ENCODE assay signal across 30 cellular contexts in the genomic region with DNA sequence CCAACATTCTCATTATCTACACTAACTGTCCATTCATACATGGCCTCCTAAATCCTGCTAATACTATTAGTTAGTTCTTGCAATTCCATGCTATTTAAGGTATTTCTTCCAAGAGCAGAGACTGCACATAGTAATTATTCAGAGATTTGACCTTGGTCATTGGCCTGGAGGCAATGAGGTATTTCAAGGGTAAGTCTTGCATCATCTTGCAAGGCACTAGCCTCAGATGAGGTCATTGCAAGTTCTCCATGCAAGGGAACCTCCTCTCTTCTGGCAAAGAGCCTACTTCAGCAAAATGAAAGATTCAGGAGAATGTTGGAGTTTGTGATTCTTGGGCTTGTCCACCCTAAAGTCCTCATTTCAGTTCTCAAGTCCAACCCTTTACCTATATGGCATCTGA. TPM values are rescaled to one million over a fixed set of nuclear protein-coding genes. Genes with fewer than 3 reads are reported as not detected.
DNase-seq lines count a peak whose midpoint lies in the region; TF ChIP-seq lines count a peak whose summit lies in the region.
"Had no signal": no experiment of that assay in that cellular context is flagged by ENCODE, and none has a peak within 500 bp of the region (broad histone marks: within the 10 kb centered on the region; RNA-seq: fewer than 3 reads in every experiment).

No MANE protein-coding gene starts in this region.

- no peak for TF ChIP-seq POLR2A in adrenal gland (IDR thresholded peaks at IDR 0.05)

- no peak overlapping the region for H3K4me3 ChIP-seq in adrenal gland
- H3K4me3 ChIP-seq: body of pancreas, coronary artery, esophagus squamous epithelium, GM23338, heart right ventricle, Peyer's patch, SJSA1, testis, uterus had no signal

- no peak overlapping the region for H3K27ac ChIP-seq in adrenal gland
- H3K27ac ChIP-seq: body of pancreas, coronary artery, esophagus squamous epithelium, heart right ventricle, KMS-11, Peyer's patch, SJSA1, testis, uterus had no signal

- DNase-seq in H4 (ENCODE audit: low spot score) (peak; percentile 13), adrenal gland (peak in 4 of 7 donors; percentile 8 to 34 (median 21)), fibroblast of peridontal ligament (ENCODE audit: extremely low read depth) (peak; percentile 68), renal cortical epithelial cell (ENCODE audit: low read depth) (peak; percentile 81), cerebellum (ENCODE audit: low spot score) (no peak)
- DNase-seq in stimulated activated CD4-positive, alpha-beta T cell treated with anti-CD3 and anti-CD28 coated beads, Interleukin-12 subunit alpha, Interleukin-12 subunit beta, amount 100 ng/mL, for 4 hours: no peak
- DNase-seq in activated T-cell treated with anti-CD3 and anti-CD28 coated beads, Interleukin-2, amount 50 U/mL, for 24 hours: no peak
- DNase-seq: activated CD8-positive, alpha-beta T cell treated with anti-CD3 and anti-CD28 coated beads for 36 hours; activated effector memory CD4-positive, alpha-beta T cell treated with anti-CD3 and anti-CD28 coated beads, Interleukin-2, amount 50 U/mL, for 16 hours; activated naive CD8-positive, alpha-beta T cell treated with anti-CD3 and anti-CD28 coated beads, Interleukin-2, amount 10 ng/mL, durations not matched to agents 7 days and 5 days; body of pancreas; endodermal cell; esophagus squamous epithelium; heart right ventricle; left colon; naive B cell; NCI-H1694; NCI-H526; occipital lobe; Peyer's patch; stimulated activated CD4-positive, alpha-beta T cell treated with anti-CD3 and anti-CD28 coated beads, Interleukin-4, amount 100 ng/mL, for 4 hours; stimulated activated naive CD4-positive, alpha-beta T cell; T-cell; testis; uterus had no signal

- H3K9me3 Mint-ChIP-seq in activated T-cell treated with anti-CD3 and anti-CD28 coated beads, Interleukin-2, amount 50 U/mL, for 24 hours: no peaks in the 10 kb centered on the region
- H3K9me3 Mint-ChIP-seq: activated CD8-positive, alpha-beta T cell treated with anti-CD3 and anti-CD28 coated beads for 36 hours; endodermal cell; GM23338; T-cell had no signal

- H3K27me3 Mint-ChIP-seq in activated T-cell treated with anti-CD3 and anti-CD28 coated beads, Interleukin-2, amount 50 U/mL, for 24 hours: no peaks in the 10 kb centered on the region
- H3K27me3 Mint-ChIP-seq: activated CD8-positive, alpha-beta T cell treated with anti-CD3 and anti-CD28 coated beads for 36 hours; activated naive CD8-positive, alpha-beta T cell treated with anti-CD3 and anti-CD28 coated beads, Interleukin-2, amount 10 ng/mL, durations not matched to agents 7 days and 5 days; naive B cell; T-cell had no signal

- intact Hi-C loops in adrenal gland (cut with DNase I): no loop called here

- H3K36me3 Mint-ChIP-seq in activated T-cell treated with anti-CD3 and anti-CD28 coated beads, Interleukin-2, amount 50 U/mL, for 24 hours (ENCODE audit: low read depth): no peaks in the 10 kb centered on the region
- H3K36me3 Mint-ChIP-seq: activated naive CD8-positive, alpha-beta T cell treated with anti-CD3 and anti-CD28 coated beads, Interleukin-2, amount 10 ng/mL, durations not matched to agents 7 days and 5 days; CD14-positive monocyte; naive B cell; T-cell had no signal

- H3K27ac Mint-ChIP-seq in activated T-cell treated with anti-CD3 and anti-CD28 coated beads, Interleukin-2, amount 50 U/mL, for 24 hours: no peak overlapping the region
- H3K27ac Mint-ChIP-seq: activated CD8-positive, alpha-beta T cell treated with anti-CD3 and anti-CD28 coated beads for 36 hours; activated naive CD8-positive, alpha-beta T cell treated with anti-CD3 and anti-CD28 coated beads, Interleukin-2, amount 10 ng/mL, durations not matched to agents 7 days and 5 days; CD14-positive monocyte; endodermal cell; GM23338; naive B cell; T-cell had no signal

- no peaks in the 10 kb centered on the region for H3K27me3 ChIP-seq in adrenal gland
- H3K27me3 ChIP-seq: body of pancreas, esophagus squamous epithelium, heart right ventricle, Peyer's patch, SJSA1, testis, uterus had no signal

- H3K4me1 Mint-ChIP-seq in activated T-cell treated with anti-CD3 and anti-CD28 coated beads, Interleukin-2, amount 50 U/mL, for 24 hours (ENCODE audit: low read depth): no peaks in the 10 kb centered on the region
- H3K4me1 Mint-ChIP-seq: activated naive CD8-positive, alpha-beta T cell treated with anti-CD3 and anti-CD28 coated beads, Interleukin-2, amount 10 ng/mL, durations not matched to agents 7 days and 5 days; CD14-positive monocyte; T-cell had no signal

- H3K4me3 Mint-ChIP-seq in activated T-cell treated with anti-CD3 and anti-CD28 coated beads, Interleukin-2, amount 50 U/mL, for 24 hours: no peak overlapping the region
- H3K4me3 Mint-ChIP-seq: activated CD8-positive, alpha-beta T cell treated with anti-CD3 and anti-CD28 coated beads for 36 hours; activated naive CD8-positive, alpha-beta T cell treated with anti-CD3 and anti-CD28 coated beads, Interleukin-2, amount 10 ng/mL, durations not matched to agents 7 days and 5 days; CD14-positive monocyte; endodermal cell; GM23338; naive B cell; T-cell had no signal

- peaks cover 0 to 6% (median 0%) of the 10 kb centered on the region in 3 donors for H3K9me3 ChIP-seq in adrenal gland (replicated peaks in 1 of 3)
- H3K9me3 ChIP-seq: body of pancreas, esophagus squamous epithelium, Peyer's patch, SJSA1, testis, uterus had no signal

- no peaks in the 10 kb centered on the region for H3K36me3 ChIP-seq in adrenal gland (replicated peaks in 1 of 2)
- H3K36me3 ChIP-seq: esophagus squamous epithelium, heart right ventricle, Peyer's patch, uterus had no signal

- H3K4me1 ChIP-seq in adrenal gland (replicated peaks in 1 of 2): peaks cover 6 to 7% of the 10 kb centered on the region in 2 donors
- H3K4me1 ChIP-seq: Peyer's patch, SJSA1, uterus had no signal

- TF ChIP-seq CTCF in adrenal gland (IDR thresholded peaks at IDR 0.05): no peak

RNA-seq across cellular contexts. Expression of a gene that starts 48.5 kb away (rescaled TPM):
- 0.68 and 1.7 TPM in 2 replicates for total RNA-seq in H4 (2014; rRNA removed; shearing (Covaris generic))
- total RNA-seq in adrenal gland (10 to 100 TPM in 3 of 8 donors, 1 to 10 TPM in 5; 1.4 to 18.9 (median 9.3) TPM), renal cortical epithelial cell (7.1 and 17.7 TPM in 2 replicates), cerebellum (17.7 TPM)
- polyA plus RNA-seq in adrenal gland: 1 to 10 TPM in 1 of 3 donors, under 1 TPM in 2; 0.44 to 4.9 (median 0.97) TPM

Comparison
In these comparisons a context has a peak if more than half of its experiments do, and no peak if none do; other contexts are left out.
1. DNase-seq: peak in H4 (single experiment), adrenal gland (4 of 7), fibroblast of peridontal ligament (single experiment) and renal cortical epithelial cell (single experiment); none in stimulated activated CD4-positive, alpha-beta T cell treated with anti-CD3 and anti-CD28 coated beads, Interleukin-12 subunit alpha, Interleukin-12 subunit beta, amount 100 ng/mL, for 4 hours (single experiment), activated T-cell treated with anti-CD3 and anti-CD28 coated beads, Interleukin-2, amount 50 U/mL, for 24 hours (single experiment) and cerebellum (single experiment).